In the genomic region with DNA sequence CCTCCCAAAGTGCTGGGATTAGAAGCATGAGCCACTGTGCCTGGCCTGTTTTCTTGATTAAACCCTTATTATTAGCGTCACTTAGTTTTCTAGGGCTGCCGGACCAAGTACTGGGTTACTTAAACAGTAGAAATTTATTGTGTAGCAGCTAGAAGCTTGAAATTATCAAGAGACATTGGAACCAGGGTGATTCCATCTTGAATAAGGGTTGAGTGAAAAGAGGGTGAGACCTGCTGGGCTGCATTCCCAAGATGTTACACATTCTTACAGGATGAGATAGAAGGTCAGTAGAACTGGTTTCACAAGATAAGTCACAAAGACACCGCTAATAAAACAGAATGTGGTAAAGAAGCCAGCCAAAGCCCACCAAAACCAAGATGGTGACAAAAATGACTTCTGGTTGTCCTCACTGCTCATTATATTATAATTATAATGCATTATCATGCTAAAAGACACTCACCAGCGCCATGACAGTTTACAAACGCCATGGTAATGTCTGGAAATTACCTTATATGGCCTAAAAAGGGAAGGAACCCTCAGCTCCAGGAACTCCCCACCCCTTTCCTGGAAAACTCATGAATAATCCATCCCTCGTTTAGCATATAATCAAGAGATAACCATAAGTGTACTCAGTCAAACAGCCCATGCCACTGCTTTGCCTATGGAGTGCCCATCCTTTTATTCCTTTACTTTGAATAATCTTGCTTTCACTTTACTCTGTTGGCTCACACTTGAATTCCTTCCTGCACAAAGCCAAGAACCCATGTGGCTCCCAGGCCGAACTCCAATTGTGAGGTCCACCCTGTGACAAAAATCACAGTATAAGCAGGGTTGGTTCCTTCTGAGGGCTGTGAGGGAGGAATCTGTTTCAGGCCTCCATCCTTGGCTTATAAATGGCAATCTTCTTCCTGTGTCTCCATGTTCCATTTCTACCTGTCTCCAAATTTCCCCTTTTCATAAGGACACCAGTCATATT, we compare ENCODE assay signal across 1 cellular context.
TF ChIP-seq lines count a peak whose summit lies in the region.

No MANE protein-coding gene starts in this region.

TF ChIP-seq in Ishikawa, 13 proteins besides CTCF, POLR2A, EP300 and RAD21:
- peak; percentile 88 for TF ChIP-seq TCF12 (IDR thresholded peaks at IDR 0.05; ENCODE audit: low read depth)
- peak; percentile 99 for TF ChIP-seq TEAD4 (IDR thresholded peaks at IDR 0.05)
- peak; percentile 82 for TF ChIP-seq YY1 (IDR thresholded peaks at IDR 0.05; ENCODE audit: low read depth)
- peak; percentile 76 for TF ChIP-seq NFIC (IDR thresholded peaks at IDR 0.05)
- peak; percentile 56; the same call in 1 of the 2 replicates for TF ChIP-seq CEBPB (IDR thresholded peaks at IDR 0.05)
- TF ChIP-seq CREB1 (IDR thresholded peaks at IDR 0.05; ENCODE audit: low read depth): no peak
- peak; percentile 75; the same call in 1 of the 2 replicates for TF ChIP-seq FOXM1 (IDR thresholded peaks at IDR 0.05; ENCODE audit: borderline replicate concordance, low read depth)
- TF ChIP-seq, protein P1, sequence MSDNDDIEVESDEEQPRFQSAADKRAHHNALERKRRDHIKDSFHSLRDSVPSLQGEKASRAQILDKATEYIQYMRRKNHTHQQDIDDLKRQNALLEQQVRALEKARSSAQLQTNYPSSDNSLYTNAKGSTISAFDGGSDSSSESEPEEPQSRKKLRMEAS (IDR thresholded peaks at IDR 0.05): peak; percentile 75
- no peak for TF ChIP-seq TAF1 (IDR thresholded peaks at IDR 0.05; ENCODE audit: low read depth)
- peak; percentile 10; the same call in 1 of the 2 replicates for TF ChIP-seq EGR1 (IDR thresholded peaks at IDR 0.05)
